18 cellular contexts compared by ENCODE assay signal in the genomic region with DNA sequence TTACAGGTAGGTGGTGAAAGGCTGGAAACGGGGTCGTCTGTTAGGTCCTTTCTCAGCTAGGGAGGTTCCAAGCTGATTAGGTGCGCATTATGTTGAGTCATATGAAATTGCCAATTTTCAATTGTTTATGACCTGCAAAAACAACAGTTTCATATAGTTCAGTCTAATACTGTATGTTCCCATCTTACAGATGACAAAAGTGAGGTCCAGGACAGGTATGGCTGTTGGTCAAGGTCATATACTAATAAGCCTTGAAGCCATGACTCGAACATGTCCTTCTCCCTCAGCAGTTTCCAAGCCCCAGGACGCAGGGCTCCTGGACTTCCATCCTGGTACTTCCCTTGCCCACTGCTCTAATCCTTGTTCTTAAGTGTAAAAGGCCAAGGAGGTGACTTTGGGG.
"Had no signal": no experiment of that assay in that cellular context is flagged by ENCODE, and none has a peak within 500 bp of the region (broad histone marks: within the 10 kb centered on the region; RNA-seq: fewer than 3 reads in every experiment).

No MANE protein-coding gene starts in this region.

- H3K9ac ChIP-seq: KMS-11 had no signal

- DNase-seq: IMR-90, Kasumi-1, MM.1S, NCI-H1092 treated with DMSO at 0.1 percent for 48 hours, NCI-H1436, NCI-H187, NCI-H2029, NCI-H2081 treated with DMSO at 0.1 percent for 48 hours, NCI-H2171, NCI-H226, NCI-H446, NCI-H510A, NCI-H524 treated with DMSO at 0.1 percent for 48 hours, NCI-H69, NCI-H774, SHP77 treated with DMSO at 0.1 percent for 48 hours, SJCRH30 had no signal

- H3K4me3 ChIP-seq: SJCRH30 had no signal

- H3K9me3 ChIP-seq: SJCRH30 had no signal

- H3K27me3 ChIP-seq: SJCRH30 had no signal

- H3K27ac ChIP-seq: KMS-11, SJCRH30 had no signal
